9 cellular contexts compared by ENCODE assay signal in the genomic region with DNA sequence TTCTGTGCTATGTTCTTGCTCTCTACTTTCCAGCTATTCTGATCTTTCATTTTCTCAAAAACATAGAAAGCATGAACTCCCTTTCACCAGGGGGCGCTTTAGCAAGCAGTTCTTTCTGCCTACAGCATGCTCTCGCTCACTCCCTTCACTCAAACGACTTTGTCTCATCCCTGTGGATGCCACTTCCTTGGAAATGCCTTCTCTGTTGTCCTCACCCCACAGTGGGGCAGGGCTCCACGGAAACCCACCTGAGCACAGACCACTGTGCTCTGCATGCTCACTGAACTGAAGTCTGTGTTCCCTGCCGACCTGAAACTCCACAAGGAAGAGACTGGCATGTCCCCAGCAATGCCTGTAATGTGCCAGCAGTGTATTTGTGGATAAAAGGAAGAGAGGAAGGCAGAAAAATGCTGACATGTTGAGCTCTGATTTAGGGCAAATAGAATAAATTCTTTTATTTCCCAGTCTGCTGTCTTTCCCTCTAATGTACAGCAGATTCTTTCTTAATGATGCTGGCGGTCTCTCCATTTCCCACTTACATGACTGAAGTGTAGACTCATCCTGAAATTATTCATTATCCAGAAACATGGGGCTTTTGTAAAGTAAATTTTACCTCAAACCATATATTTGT. TPM values are rescaled to one million over a fixed set of nuclear protein-coding genes. Genes with fewer than 3 reads are reported as not detected.
DNase-seq lines count a peak whose midpoint lies in the region; ATAC-seq and TF ChIP-seq lines count a peak whose summit lies in the region.
"Had no signal": no experiment of that assay in that cellular context is flagged by ENCODE, and none has a peak within 500 bp of the region (broad histone marks: within the 10 kb centered on the region; RNA-seq: fewer than 3 reads in every experiment).

No MANE protein-coding gene starts in this region.

- H3K9me3 Mint-ChIP-seq in activated CD4-positive, alpha-beta T cell treated with anti-CD3 and anti-CD28 coated beads, Interleukin-2, amount 10 ng/mL, durations not matched to agents 24 days and 14 days, result no peaks in the 10 kb centered on the region

- H3K9ac ChIP-seq in MM.1S (ENCODE audit: low read length), result no peak overlapping the region

- peak overlapping the region; percentile 31 for H3K4me3 ChIP-seq in MM.1S (ENCODE audit: low read length)
- H3K4me3 ChIP-seq in sigmoid colon, result peak overlapping the region in 1 of 4 donors; percentile 24

- no peaks in the 10 kb centered on the region for H3K36me3 ChIP-seq in MM.1S (replicated peaks; ENCODE audit: insufficient read depth, low read length)
- H3K36me3 ChIP-seq in sigmoid colon, result no peaks in the 10 kb centered on the region

- H3K79me2 ChIP-seq in MM.1S (ENCODE audit: low read length), result no peaks in the 10 kb centered on the region

- H3K27me3 Mint-ChIP-seq in activated CD4-positive, alpha-beta T cell treated with anti-CD3 and anti-CD28 coated beads, Interleukin-2, amount 10 ng/mL, durations not matched to agents 24 days and 14 days, result peaks cover 38% of the 10 kb centered on the region

- H3K4me1 ChIP-seq in MM.1S (ENCODE audit: low read length) (no peaks in the 10 kb centered on the region), sigmoid colon (peaks cover 0 to 23% (median 18%) of the 10 kb centered on the region in 4 donors)

- TF ChIP-seq CTCF in MM.1S (IDR thresholded peaks at IDR 0.05; ENCODE audit: low read length) (peak; percentile 84), sigmoid colon (IDR thresholded peaks at IDR 0.05) (peak; percentile 52 to 73 (median 65))

- no peak overlapping the region for H3K27ac Mint-ChIP-seq in activated CD4-positive, alpha-beta T cell treated with anti-CD3 and anti-CD28 coated beads, Interleukin-2, amount 10 ng/mL, durations not matched to agents 24 days and 14 days
- H3K27ac Mint-ChIP-seq: stimulated activated naive CD8-positive, alpha-beta T cell treated with anti-CD3 and anti-CD28 coated beads, Interleukin-15, Interleukin-2, amounts not matched to agents 100 ng/mL and 50 ng/mL, for 24 hours had no signal

- H2AFZ ChIP-seq in MM.1S (ENCODE audit: low read length), result peak overlapping the region; percentile 65

- intact Hi-C loops in activated CD4-positive, alpha-beta T cell treated with anti-CD3 and anti-CD28 coated beads, Interleukin-2, amount 10 ng/mL, durations not matched to agents 24 days and 14 days (cut with micrococcal nuclease), result no loop called here
- intact Hi-C loops in head of caudate nucleus (cut with DNase I), result no loop called here
- intact Hi-C loops in sigmoid colon (cut with DNase I), result loop anchor here (5.0 kb wide), 2 partner anchors 142 to 162 kb away; partner anchors contain the start of gene SPTLC1

- peaks cover 8% of the 10 kb centered on the region for H3K4me1 Mint-ChIP-seq in activated CD4-positive, alpha-beta T cell treated with anti-CD3 and anti-CD28 coated beads, Interleukin-2, amount 10 ng/mL, durations not matched to agents 24 days and 14 days

- peak overlapping the region; percentile 50 for H3K4me2 ChIP-seq in MM.1S (ENCODE audit: low read depth, low read length)

- no peak overlapping the region for H3K27ac ChIP-seq in MM.1S (ENCODE audit: low read length)
- peak overlapping the region in 3 of 4 donors; percentile 19 to 55 (median 38) for H3K27ac ChIP-seq in sigmoid colon

- DNase-seq in activated CD4-positive, alpha-beta T cell treated with anti-CD3 and anti-CD28 coated beads, Interleukin-2, amount 10 ng/mL, durations not matched to agents 24 days and 14 days, result peak; percentile 82
- no peak for DNase-seq in activated CD4-positive, alpha-beta T cell treated with anti-CD3 and anti-CD28 coated beads for 1 hour
- peak; percentile 58 for DNase-seq in MM.1S
- DNase-seq in activated CD4-positive, alpha-beta T cell treated with anti-CD3 and anti-CD28 coated beads, Interleukin-2, amount 50 U/mL, for 48 hours, result peak; percentile 36 to 42
- peak in 28 of 42 donors; percentile 8 to 70 (median 38) for DNase-seq in head of caudate nucleus
- DNase-seq in sigmoid colon, result peak; percentile 81

- no peaks in the 10 kb centered on the region for H3F3A ChIP-seq in MM.1S (ENCODE audit: insufficient read depth, low read length)

- H3K36me3 Mint-ChIP-seq in activated CD4-positive, alpha-beta T cell treated with anti-CD3 and anti-CD28 coated beads, Interleukin-2, amount 10 ng/mL, durations not matched to agents 24 days and 14 days (ENCODE audit: low read depth), result no peaks in the 10 kb centered on the region

- no peak for TF ChIP-seq POLR2A in sigmoid colon (IDR thresholded peaks at IDR 0.05)

- WGBS in sigmoid colon, 2 donors, result 19 to 27% methylated on average over 6 of the region's 6 CpGs

- H3K9me3 ChIP-seq in MM.1S (replicated peaks; ENCODE audit: insufficient read depth, low read length), result no peaks in the 10 kb centered on the region
- H3K9me3 ChIP-seq in sigmoid colon, result no peaks in the 10 kb centered on the region

- no peaks in the 10 kb centered on the region for H3K9me2 ChIP-seq in MM.1S (replicated peaks; ENCODE audit: insufficient read depth, low read length)

- no peaks in the 10 kb centered on the region for H4K20me1 ChIP-seq in MM.1S (ENCODE audit: insufficient read depth, low read length)

- no peak for TF ChIP-seq EP300 in sigmoid colon (IDR thresholded peaks at IDR 0.05)

- no peak overlapping the region for H3K4me3 Mint-ChIP-seq in activated CD4-positive, alpha-beta T cell treated with anti-CD3 and anti-CD28 coated beads, Interleukin-2, amount 10 ng/mL, durations not matched to agents 24 days and 14 days
- H3K4me3 Mint-ChIP-seq: stimulated activated naive CD8-positive, alpha-beta T cell treated with anti-CD3 and anti-CD28 coated beads, Interleukin-15, Interleukin-2, amounts not matched to agents 100 ng/mL and 50 ng/mL, for 24 hours had no signal

- H3K27me3 ChIP-seq in MM.1S (replicated peaks; ENCODE audit: insufficient read depth, low read length), result no peaks in the 10 kb centered on the region
- no peaks in the 10 kb centered on the region for H3K27me3 ChIP-seq in sigmoid colon

- ATAC-seq in HG03565 (IDR thresholded peaks at IDR 0.05; ENCODE audit: unreplicated experiment) (no peak), GM19452 (IDR thresholded peaks at IDR 0.05; ENCODE audit: unreplicated experiment) (no peak)

RNA-seq across cellular contexts. Expression of gene ROR2, which starts 4.9 kb away (rescaled TPM):
- total RNA-seq in activated CD4-positive, alpha-beta T cell treated with anti-CD3 and anti-CD28 coated beads, Interleukin-2, amount 10 ng/mL, durations not matched to agents 24 days and 14 days, result 0.40 and 0.43 TPM in 2 replicates
- 10 to 100 TPM; 51.4 to 81.7 (median 59.8) TPM for total RNA-seq in sigmoid colon
- polyA plus RNA-seq in sigmoid colon, result 1 to 10 TPM in 2 of 3 donors, under 1 TPM in 1; 0.46 to 7.6 (median 1.2) TPM

Comparison
In these comparisons a context has a peak if more than half of its experiments do, and no peak if none do; other contexts are left out.
1. RNA of gene ROR2, which starts 4.9 kb away (total RNA-seq): 51.4 to 81.7 TPM in sigmoid colon; 0.40 to 0.43 TPM in activated CD4-positive, alpha-beta T cell treated with anti-CD3 and anti-CD28 coated beads, Interleukin-2, amount 10 ng/mL, durations not matched to agents 24 days and 14 days; every median in the first group is over 10 times any median in the second.